ENCODE assay signal across 1 cellular context in genomic region chr5:75566710-75567309, GRCh38.
TF ChIP-seq lines count a peak whose summit lies in the region.

No MANE protein-coding gene starts in this region.

TF ChIP-seq in HepG2, 621 proteins besides CTCF, POLR2A, EP300 and RAD21 (continued from another document):
- TF ChIP-seq GLMP (CRISPR knock-in tag; IDR thresholded peaks at IDR 0.05; ENCODE audit: borderline replicate concordance) (no peak), ZNF12 (CRISPR knock-in tag; IDR thresholded peaks at IDR 0.05) (0 out of 2 replicates have a peak, but pooled peaks have one; percentile 18)
